Comparison of ENCODE assay signal across 17 cellular contexts in genomic region chr6:158991017-158991723, GRCh38. TPM values are rescaled to one million over a fixed set of nuclear protein-coding genes. Genes with fewer than 3 reads are reported as not detected.
DNase-seq lines count a peak whose midpoint lies in the region; ATAC-seq, FAIRE-seq and TF ChIP-seq lines count a peak whose summit lies in the region.
"Had no signal": no experiment of that assay in that cellular context is flagged by ENCODE, and none has a peak within 500 bp of the region (broad histone marks: within the 10 kb centered on the region; RNA-seq: fewer than 3 reads in every experiment).

No MANE protein-coding gene starts in this region.

- H3K9me3 Mint-ChIP-seq in activated T-cell treated with anti-CD3 and anti-CD28 coated beads, Interleukin-2, amount 50 U/mL, for 72 hours: peaks cover 4% of the 10 kb centered on the region in 2 donors

- H4K20me1 ChIP-seq in GM23248 (ENCODE audit: insufficient read depth): no peaks in the 10 kb centered on the region

- no peaks in the 10 kb centered on the region for H3K27me3 Mint-ChIP-seq in activated T-cell treated with anti-CD3 and anti-CD28 coated beads, Interleukin-2, amount 50 U/mL, for 72 hours (ENCODE audit: low read depth)
- H3K27me3 Mint-ChIP-seq: naive B cell had no signal

- in situ Hi-C loops in GM23248 (cut with MboI): no loop called here

- H3K9me2 ChIP-seq in GM23248 (ENCODE audit: insufficient read depth): no peaks in the 10 kb centered on the region

- H3K27ac ChIP-seq in GM23248: no peak overlapping the region
- H3K27ac ChIP-seq: hepatocyte, left lung, right atrium auricular region, WERI-Rb-1 had no signal

- DNase-seq in GM12865 (ENCODE audit: low read depth) (peak; percentile 33), GM12892 (ENCODE audit: insufficient read length) (no peak), germinal center (ENCODE audit: low spot score) (peak; percentile 23), GM23248 (no peak), mucosa of descending colon (no peak)
- peak; percentile 49 to 50 for DNase-seq in activated T-cell treated with anti-CD3 and anti-CD28 coated beads, Interleukin-2, amount 50 U/mL, for 72 hours
- DNase-seq: activated gamma-delta T cell, left lung, naive B cell, NCI-H2171, substantia nigra, WERI-Rb-1 had no signal

- peaks cover 5% of the 10 kb centered on the region for H3K79me2 ChIP-seq in GM23248 (ENCODE audit: insufficient read depth)
- H3K79me2 ChIP-seq: hepatocyte had no signal

- peaks cover 4% of the 10 kb centered on the region for H3K4me1 ChIP-seq in GM23248 (ENCODE audit: insufficient read depth)
- H3K4me1 ChIP-seq in mucosa of descending colon (ENCODE audit: low read depth): no peaks in the 10 kb centered on the region
- H3K4me1 ChIP-seq: right atrium auricular region had no signal

- WGBS in GM23248 (ENCODE audit: low coverage in 1 of 2, low lambda C conversion rate in 2 of 2, missing lambda C conversion rate in 2 of 2), 2 experiments: 97% methylated on average over 2 of the region's 2 CpGs

- peaks cover 5% of the 10 kb centered on the region; the same call in 1 of the 2 replicates for H3F3A ChIP-seq in GM23248 (ENCODE audit: insufficient read depth)

- peak; percentile 42 for FAIRE-seq in GM12892 (lab: Jason Lieb, UNC)

- peak; percentile 7 for TF ChIP-seq CTCF in GM12865 (IDR thresholded peaks at IDR 0.05; ENCODE audit: insufficient read depth, low read depth, low read length, missing control alignments)
- no peak for TF ChIP-seq CTCF in mucosa of descending colon (IDR thresholded peaks at IDR 0.05)

- intact Hi-C loops in mucosa of descending colon (cut with DNase I, micrococcal nuclease): no loop called here

- no peaks in the 10 kb centered on the region for H3K9me3 ChIP-seq in GM23248 (ENCODE audit: low read depth)
- peaks cover 4% of the 10 kb centered on the region for H3K9me3 ChIP-seq in mucosa of descending colon

- H2AFZ ChIP-seq in GM23248: no peak overlapping the region
- H2AFZ ChIP-seq: hepatocyte had no signal

- H3K27me3 ChIP-seq in GM23248 (replicated peaks; ENCODE audit: insufficient read depth): no peaks in the 10 kb centered on the region
- H3K27me3 ChIP-seq: hepatocyte, left lung, right atrium auricular region had no signal

- no peak for TF ChIP-seq POLR2A in GM12892 (IDR thresholded peaks at IDR 0.05; ENCODE audit: low read depth, low read length)

- H3K4me2 ChIP-seq in GM23248 (ENCODE audit: unreplicated experiment): no peak overlapping the region
- H3K4me2 ChIP-seq: hepatocyte had no signal

- H3K36me3 Mint-ChIP-seq in activated T-cell treated with anti-CD3 and anti-CD28 coated beads, Interleukin-2, amount 50 U/mL, for 72 hours (ENCODE audit: insufficient read depth in 2 of 2): peaks cover 13 to 24% of the 10 kb centered on the region in 2 donors

- H3K36me3 ChIP-seq in GM23248 (ENCODE audit: low read depth) (no peaks in the 10 kb centered on the region), mucosa of descending colon (ENCODE audit: low read depth) (no peaks in the 10 kb centered on the region)
- H3K36me3 ChIP-seq: right atrium auricular region, WERI-Rb-1 had no signal

- ATAC-seq in activated T-cell treated with anti-CD3 and anti-CD28 coated beads, Interleukin-2, amount 50 U/mL, for 72 hours (replicated peaks in 1 of 2): peak; percentile 53 to 57
- ATAC-seq in GM18909 (IDR thresholded peaks at IDR 0.05; ENCODE audit: poor library complexity, unreplicated experiment) (no peak), mucosa of descending colon (no peak)
- ATAC-seq: left lung, SK-N-SH treated with all-trans-retinoic acid at 6 μM for 48 hours had no signal

- H3K4me3 Mint-ChIP-seq in activated T-cell treated with anti-CD3 and anti-CD28 coated beads, Interleukin-2, amount 50 U/mL, for 72 hours: peak overlapping the region; percentile 7 to 65
- H3K4me3 Mint-ChIP-seq: CD14-positive monocyte had no signal

- H3K4me1 Mint-ChIP-seq in activated T-cell treated with anti-CD3 and anti-CD28 coated beads, Interleukin-2, amount 50 U/mL, for 72 hours (ENCODE audit: low read depth): peaks cover 65% of the 10 kb centered on the region

- no peak overlapping the region for H3K4me3 ChIP-seq in GM12865 (ENCODE audit: low read depth, low read length)
- H3K4me3 ChIP-seq in GM23248: no peak overlapping the region
- H3K4me3 ChIP-seq in mucosa of descending colon: no peak overlapping the region
- H3K4me3 ChIP-seq: hepatocyte, left lung, right atrium auricular region had no signal

- H3K27ac Mint-ChIP-seq in activated T-cell treated with anti-CD3 and anti-CD28 coated beads, Interleukin-2, amount 50 U/mL, for 72 hours: peak overlapping the region; percentile 76

- no peak overlapping the region for H3K9ac ChIP-seq in GM23248

RNA-seq across cellular contexts. Expression of gene RSPH3, which starts 8.8 kb away (rescaled TPM):
- polyA plus RNA-seq in GM12892 (2012; ENCODE audit: missing spikeins): 1.9 TPM
- 1 to 10 TPM; 6.1 to 6.3 TPM for total RNA-seq in activated T-cell treated with anti-CD3 and anti-CD28 coated beads, Interleukin-2, amount 50 U/mL, for 72 hours
- total RNA-seq in GM23248 (2014; rRNA removed; shearing (Covaris generic)): 7.2 and 9.4 TPM in 2 replicates
- 14.6 and 15.1 TPM in 2 replicates for polyA plus RNA-seq in GM23248 (2016; fragmentation: Nextera tagmentation; extraction: Ambion mirVana)
- 10 to 100 TPM; 17.3 to 23.1 (median 18.6) TPM for total RNA-seq in mucosa of descending colon

RNA-seq across cellular contexts. Expression of gene TAGAP, which starts 53.6 kb away (rescaled TPM):
- 7.1 TPM for polyA plus RNA-seq in GM12892 (2012; ENCODE audit: missing spikeins)
- total RNA-seq in activated T-cell treated with anti-CD3 and anti-CD28 coated beads, Interleukin-2, amount 50 U/mL, for 72 hours: 10 to 100 TPM; 34.6 to 56.1 TPM
- total RNA-seq in GM23248 (2014; rRNA removed; shearing (Covaris generic)): not detected in 2 replicates
- not detected in 2 replicates for polyA plus RNA-seq in GM23248 (2016; fragmentation: Nextera tagmentation; extraction: Ambion mirVana)
- total RNA-seq in mucosa of descending colon: 1 to 10 TPM; 2.0 to 4.1 (median 3.7) TPM

Comparison
In these comparisons a context has a peak if more than half of its experiments do, and no peak if none do; other contexts are left out.
1. DNase-seq: peak in GM12865 (single experiment), activated T-cell treated with anti-CD3 and anti-CD28 coated beads, Interleukin-2, amount 50 U/mL, for 72 hours (2 of 2) and germinal center (single experiment); none in GM12892 (single experiment), GM23248 (single experiment) and mucosa of descending colon (0 of 3).
2. ATAC-seq: peak in activated T-cell treated with anti-CD3 and anti-CD28 coated beads, Interleukin-2, amount 50 U/mL, for 72 hours (2 of 2); none in GM18909 (single experiment) and mucosa of descending colon (single experiment).
3. RNA of gene TAGAP, which starts 53.6 kb away (total RNA-seq): 34.6 to 56.1 TPM in activated T-cell treated with anti-CD3 and anti-CD28 coated beads, Interleukin-2, amount 50 U/mL, for 72 hours; 2.0 to 4.1 TPM in mucosa of descending colon and not detected in GM23248; every median in the first group is over 4 times any median in the second.